ENCODE assay signal across 38 cellular contexts in genomic region chr1:244513493-244513892, GRCh38. TPM values are rescaled to one million over a fixed set of nuclear protein-coding genes. Genes with fewer than 3 reads are reported as not detected.
"Had no signal": no experiment of that assay in that cellular context is flagged by ENCODE, and none has a peak within 500 bp of the region (broad histone marks: within the 10 kb centered on the region; RNA-seq: fewer than 3 reads in every experiment).

No MANE protein-coding gene starts in this region.

- H3K4me1 ChIP-seq: adrenal gland, ascending aorta, body of pancreas, breast epithelium had no signal

- DNase-seq: activated effector memory CD4-positive, alpha-beta T cell treated with anti-CD3 and anti-CD28 coated beads, Interleukin-2, amount 50 U/mL, for 16 hours; activated effector memory CD4-positive, alpha-beta T cell treated with Interleukin-2 at 50 U/mL for 16 hours; activated gamma-delta T cell; activated gamma-delta T cell treated with Interleukin-2 at 50 U/mL for 16 hours; activated naive CD4-positive, alpha-beta T cell; activated naive CD4-positive, alpha-beta T cell treated with anti-CD3 and anti-CD28 coated beads for 36 hours; activated naive CD4-positive, alpha-beta T cell treated with anti-CD3 and anti-CD28 coated beads, Interleukin-2, amount 10 ng/mL, durations not matched to agents 7 days and 5 days; activated naive CD4-positive, alpha-beta T cell treated with anti-CD3 and anti-CD28 coated beads, Interleukin-2, amount 50 U/mL, for 16 hours; activated naive CD4-positive, alpha-beta T cell treated with Interleukin-2 at 50 U/mL for 16 hours; activated naive CD8-positive, alpha-beta T cell treated with anti-CD3 and anti-CD28 coated beads for 36 hours; activated naive CD8-positive, alpha-beta T cell treated with anti-CD3 and anti-CD28 coated beads, Interleukin-2, amount 10 ng/mL, durations not matched to agents 7 days and 5 days; activated naive CD8-positive, alpha-beta T cell treated with anti-CD3 and anti-CD28 coated beads, Interleukin-2, amount 50 U/mL, for 24 hours; activated T-cell treated with anti-CD3 and anti-CD28 coated beads, Interleukin-2, amount 50 U/mL, for 1 hour; activated T-cell treated with anti-CD3 and anti-CD28 coated beads, Interleukin-2, amount 50 U/mL, for 24 hours; activated T-cell treated with anti-CD3 and anti-CD28 coated beads, Interleukin-2, amount 50 U/mL, for 4 hours; activated T-cell treated with anti-CD3 and anti-CD28 coated beads, Interleukin-2, amount 50 U/mL, for 48 hours; activated T-cell treated with anti-CD3 and anti-CD28 coated beads, Interleukin-2, amount 50 U/mL, for 72 hours; adrenal gland; amniotic stem cell; amygdala; anterior cingulate cortex; aorta; body of pancreas; brain microvascular endothelial cell; caudate nucleus; central memory CD4-positive, alpha-beta T cell; cerebellar nuclear complex had no signal

- ATAC-seq: activated naive CD4-positive, alpha-beta T cell treated with anti-CD3 and anti-CD28 coated beads, Interleukin-2, amount 50 U/mL, for 72 hours; activated naive CD8-positive, alpha-beta T cell treated with anti-CD3 and anti-CD28 coated beads, Interleukin-2, amount 50 U/mL, for 24 hours; activated T-cell treated with anti-CD3 and anti-CD28 coated beads, Interleukin-2, amount 50 U/mL, for 4 hours; activated T-cell treated with anti-CD3 and anti-CD28 coated beads, Interleukin-2, amount 50 U/mL, for 72 hours; activated T-helper 17 cell treated with anti-CD3 and anti-CD28 coated beads, Interleukin-2, amount 50 U/mL, for 72 hours; body of pancreas had no signal

- H3K27ac Mint-ChIP-seq: activated naive CD4-positive, alpha-beta T cell treated with anti-CD3 and anti-CD28 coated beads for 36 hours; activated naive CD4-positive, alpha-beta T cell treated with anti-CD3 and anti-CD28 coated beads, Interleukin-2, amount 10 ng/mL, durations not matched to agents 7 days and 5 days; activated naive CD4-positive, alpha-beta T cell treated with anti-CD3 and anti-CD28 coated beads, Interleukin-2, amount 50 U/mL, for 24 hours; activated naive CD4-positive, alpha-beta T cell treated with anti-CD3 and anti-CD28 coated beads, Interleukin-2, amount 50 U/mL, for 72 hours; activated naive CD8-positive, alpha-beta T cell; activated naive CD8-positive, alpha-beta T cell treated with anti-CD3 and anti-CD28 coated beads for 36 hours; activated naive CD8-positive, alpha-beta T cell treated with anti-CD3 and anti-CD28 coated beads, Interleukin-2, amount 10 ng/mL, durations not matched to agents 7 days and 5 days; activated naive CD8-positive, alpha-beta T cell treated with anti-CD3 and anti-CD28 coated beads, Interleukin-2, amount 50 U/mL, for 24 hours; activated T-cell treated with anti-CD3 and anti-CD28 coated beads, Interleukin-2, amount 50 U/mL, for 24 hours; activated T-cell treated with anti-CD3 and anti-CD28 coated beads, Interleukin-2, amount 50 U/mL, for 72 hours; activated T-helper 1 cell treated with anti-CD3 and anti-CD28 coated beads, Interleukin-12 subunit alpha, Interleukin-12 subunit beta, Interleukin-2, Interleukin-4 antibody, amounts not matched to agents 30 ng/mL and 10 ng/mL and 1 ng/mL, durations not matched to agents 14 hours and 24 hours and 36 hours; activated T-helper 17 cell treated with anti-CD3 and anti-CD28 coated beads, Interleukin-2, amount 50 U/mL, for 72 hours; activated T-helper 2 cell treated with anti-CD3 and anti-CD28 coated beads, Interferon-gamma antibody, Interleukin-2, Interleukin-4, amounts not matched to agents 10 μg/mL and 5 μg/mL and 100 μg/mL, durations not matched to agents 14 hours and 24 hours and 36 hours; brain had no signal

- H3K36me3 ChIP-seq: adrenal gland, ascending aorta, brain microvascular endothelial cell, breast epithelium, cardiac muscle cell had no signal

- H3K4me3 ChIP-seq: adrenal gland, ascending aorta, body of pancreas, breast epithelium, cardiac muscle cell had no signal

- H3K4me1 Mint-ChIP-seq: activated naive CD4-positive, alpha-beta T cell treated with anti-CD3 and anti-CD28 coated beads, Interleukin-2, amount 10 ng/mL, durations not matched to agents 7 days and 5 days; activated naive CD4-positive, alpha-beta T cell treated with anti-CD3 and anti-CD28 coated beads, Interleukin-2, amount 50 U/mL, for 24 hours; activated naive CD8-positive, alpha-beta T cell treated with anti-CD3 and anti-CD28 coated beads for 36 hours; activated naive CD8-positive, alpha-beta T cell treated with anti-CD3 and anti-CD28 coated beads, Interleukin-2, amount 10 ng/mL, durations not matched to agents 7 days and 5 days; activated naive CD8-positive, alpha-beta T cell treated with anti-CD3 and anti-CD28 coated beads, Interleukin-2, amount 50 U/mL, for 24 hours; activated T-helper 17 cell treated with anti-CD3 and anti-CD28 coated beads, Interleukin-2, amount 50 U/mL, for 72 hours; brain; central memory CD8-positive, alpha-beta T cell had no signal

- H3K4me3 Mint-ChIP-seq: activated naive CD4-positive, alpha-beta T cell treated with anti-CD3 and anti-CD28 coated beads for 36 hours; activated naive CD4-positive, alpha-beta T cell treated with anti-CD3 and anti-CD28 coated beads, Interleukin-2, amount 10 ng/mL, durations not matched to agents 7 days and 5 days; activated naive CD4-positive, alpha-beta T cell treated with anti-CD3 and anti-CD28 coated beads, Interleukin-2, amount 50 U/mL, for 24 hours; activated naive CD8-positive, alpha-beta T cell; activated naive CD8-positive, alpha-beta T cell treated with anti-CD3 and anti-CD28 coated beads for 36 hours; activated naive CD8-positive, alpha-beta T cell treated with anti-CD3 and anti-CD28 coated beads, Interleukin-2, amount 10 ng/mL, durations not matched to agents 7 days and 5 days; activated naive CD8-positive, alpha-beta T cell treated with anti-CD3 and anti-CD28 coated beads, Interleukin-2, amount 50 U/mL, for 24 hours; activated T-cell treated with anti-CD3 and anti-CD28 coated beads, Interleukin-2, amount 50 U/mL, for 24 hours; activated T-cell treated with anti-CD3 and anti-CD28 coated beads, Interleukin-2, amount 50 U/mL, for 4 hours; activated T-cell treated with anti-CD3 and anti-CD28 coated beads, Interleukin-2, amount 50 U/mL, for 72 hours; activated T-helper 1 cell treated with anti-CD3 and anti-CD28 coated beads, Interleukin-12 subunit alpha, Interleukin-12 subunit beta, Interleukin-2, Interleukin-4 antibody, amounts not matched to agents 30 ng/mL and 10 ng/mL and 1 ng/mL, durations not matched to agents 14 hours and 24 hours and 36 hours; activated T-helper 17 cell treated with anti-CD3 and anti-CD28 coated beads, Interleukin-2, amount 50 U/mL, for 72 hours; brain; central memory CD8-positive, alpha-beta T cell had no signal

- H3K27ac ChIP-seq: adrenal gland, ascending aorta, body of pancreas, brain microvascular endothelial cell, breast epithelium, cardiac muscle cell had no signal

- H3K27me3 ChIP-seq: adrenal gland, ascending aorta, body of pancreas, brain microvascular endothelial cell, breast epithelium, cardiac muscle cell had no signal

- H3K36me3 Mint-ChIP-seq: activated naive CD4-positive, alpha-beta T cell treated with anti-CD3 and anti-CD28 coated beads, Interleukin-2, amount 10 ng/mL, durations not matched to agents 7 days and 5 days; brain had no signal

- H3K27me3 Mint-ChIP-seq: activated naive CD4-positive, alpha-beta T cell treated with anti-CD3 and anti-CD28 coated beads, Interleukin-2, amount 10 ng/mL, durations not matched to agents 7 days and 5 days; activated naive CD4-positive, alpha-beta T cell treated with anti-CD3 and anti-CD28 coated beads, Interleukin-2, amount 50 U/mL, for 24 hours; activated naive CD8-positive, alpha-beta T cell; activated naive CD8-positive, alpha-beta T cell treated with anti-CD3 and anti-CD28 coated beads for 36 hours; activated naive CD8-positive, alpha-beta T cell treated with anti-CD3 and anti-CD28 coated beads, Interleukin-2, amount 10 ng/mL, durations not matched to agents 7 days and 5 days; activated naive CD8-positive, alpha-beta T cell treated with anti-CD3 and anti-CD28 coated beads, Interleukin-2, amount 50 U/mL, for 24 hours; activated T-cell treated with anti-CD3 and anti-CD28 coated beads, Interleukin-2, amount 50 U/mL, for 24 hours; activated T-helper 17 cell treated with anti-CD3 and anti-CD28 coated beads, Interleukin-2, amount 50 U/mL, for 72 hours; central memory CD8-positive, alpha-beta T cell had no signal

RNA-seq across cellular contexts. Expression of gene CATSPERE, which starts 52.4 kb away (rescaled TPM):
- total RNA-seq: activated T-cell treated with anti-CD3 and anti-CD28 coated beads, Interleukin-2, amount 50 U/mL, for 4 hours; ascending aorta had no signal
